8 cellular contexts compared by ENCODE assay signal in genomic region chr1:161389691-161390558, GRCh38. TPM values are rescaled to one million over a fixed set of nuclear protein-coding genes. Genes with fewer than 3 reads are reported as not detected.
A peak's percentile ranks its signal among the peaks of the same experiment; 100 is the strongest.
DNase-seq lines count a peak whose midpoint lies in the region; ATAC-seq and TF ChIP-seq lines count a peak whose summit lies in the region.

No MANE protein-coding gene starts in this region.

- H3K9me3 ChIP-seq in HAP-1, result no peaks in the 10 kb centered on the region
- H3K9me3 ChIP-seq in MG63, result no peaks in the 10 kb centered on the region

- peaks cover 12% of the 10 kb centered on the region for H3K4me1 Mint-ChIP-seq in nephron progenitor cell

- DNase-seq in G401 (ENCODE audit: low spot score), result peak; percentile 98
- DNase-seq in HAP-1 (ENCODE audit: low spot score in 2 of 2), result peak; percentile 88 to 98
- DNase-seq in MG63, result peak; percentile 98
- peak; percentile 89 for DNase-seq in activated effector memory CD4-positive, alpha-beta T cell treated with Interleukin-2 at 50 U/mL for 16 hours
- DNase-seq in fibroblast of the aortic adventitia (ENCODE audit: low read depth), result peak; percentile 98
- peak; percentile 98 for DNase-seq in nephron progenitor cell
- DNase-seq in stimulated activated naive CD8-positive, alpha-beta T cell treated with anti-CD3 and anti-CD28 coated beads, Interleukin-15, Interleukin-2, amounts not matched to agents 100 U/mL and 50 U/mL, for 24 hours, result peak; percentile 94

- peak overlapping the region; percentile 29 for H3K27ac Mint-ChIP-seq in nephron progenitor cell

- TF ChIP-seq POLR2A in Raji (IDR thresholded peaks at IDR 0.05; ENCODE audit: insufficient read depth, low read depth, low read length), result peak; percentile 80

- H3K36me3 ChIP-seq in HAP-1 (replicated peaks) (no peaks in the 10 kb centered on the region), MG63 (no peaks in the 10 kb centered on the region)

- H3K27me3 ChIP-seq in HAP-1 (ENCODE audit: low read depth), result no peaks in the 10 kb centered on the region; the same call in 1 of the 2 replicates
- no peaks in the 10 kb centered on the region for H3K27me3 ChIP-seq in MG63

- peaks cover 41% of the 10 kb centered on the region for H3K27me3 Mint-ChIP-seq in nephron progenitor cell (ENCODE audit: low read depth, poor library complexity)

- TF ChIP-seq CTCF in fibroblast of the aortic adventitia (IDR thresholded peaks at IDR 0.05; ENCODE audit: insufficient read depth, low read length), result no peak
- no peak for TF ChIP-seq CTCF in nephron progenitor cell (IDR thresholded peaks at IDR 0.05)

- in situ Hi-C loops in G401 (cut with HindIII; ENCODE audit: low sequenced_read_pairs) (loop anchor here (25.0 kb wide), 1 partner anchor 178 kb away; the partner anchor contains the start of genes APOA2, FCER1G and NDUFS2), HAP-1 (cut with MboI; ENCODE audit: low sequenced_read_pairs) (loop anchor here (5.0 kb wide), 2 partner anchors 47 to 352 kb away; no protein-coding TSS in a partner anchor)

- H3K4me1 ChIP-seq in HAP-1, result peaks cover 13% of the 10 kb centered on the region

- ATAC-seq in stimulated activated naive CD8-positive, alpha-beta T cell treated with anti-CD3 and anti-CD28 coated beads, Interleukin-15, Interleukin-2, amounts not matched to agents 100 U/mL and 50 U/mL, for 24 hours, result peak; percentile 83

- H3K4me3 Mint-ChIP-seq in nephron progenitor cell, result peak overlapping the region; percentile 89

- H3K9me3 Mint-ChIP-seq in nephron progenitor cell, result no peaks in the 10 kb centered on the region

- H3K4me3 ChIP-seq in HAP-1 (peak overlapping the region; percentile 68), MG63 (peak overlapping the region; percentile 66), fibroblast of the aortic adventitia (ENCODE audit: low read depth, low read length) (peak overlapping the region; percentile 85)

- peaks cover 12% of the 10 kb centered on the region for H3K36me3 Mint-ChIP-seq in nephron progenitor cell (ENCODE audit: low read depth)

RNA-seq across cellular contexts. Expression of gene CFAP126, which starts 22.2 kb away (rescaled TPM):
- not detected in 2 replicates for total RNA-seq in G401 (2014; rRNA removed; shearing (Covaris generic))
- not detected in 2 replicates for total RNA-seq in MG63 (2014; rRNA removed; shearing (Covaris generic); ENCODE audit: low replicate concordance)
- total RNA-seq in fibroblast of the aortic adventitia (ENCODE audit: low replicate concordance), result not detected in 2 replicates

Comparison
In these comparisons a context has a peak if more than half of its experiments do, and no peak if none do; other contexts are left out.
1. Peak in every context shown above with its lines: DNase-seq, ATAC-seq and H3K4me3 ChIP-seq.